Comparison of ENCODE assay signal across 30 cellular contexts in the genomic region with DNA sequence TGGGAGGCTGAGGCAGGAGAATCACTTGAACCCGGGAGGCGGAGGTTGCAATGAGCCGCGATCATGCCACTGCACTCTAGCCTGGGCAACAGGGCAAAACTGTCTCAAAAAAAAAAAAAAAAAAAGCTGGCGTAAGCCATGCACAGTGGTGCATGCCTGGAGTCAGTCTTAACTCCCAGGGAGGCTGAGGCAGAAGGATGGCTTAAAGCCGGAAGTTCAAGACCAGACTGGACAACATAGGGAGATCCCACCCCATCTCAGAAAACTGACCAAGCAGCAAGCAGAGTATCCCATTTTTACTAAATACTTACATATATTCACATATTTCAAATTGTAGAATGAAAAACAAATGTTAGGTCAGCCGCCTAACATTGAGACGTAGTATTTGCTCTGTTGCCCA.
"Had no signal": no experiment of that assay in that cellular context is flagged by ENCODE, and none has a peak within 500 bp of the region (broad histone marks: within the 10 kb centered on the region; RNA-seq: fewer than 3 reads in every experiment).

No MANE protein-coding gene starts in this region.

- H3K4me1 ChIP-seq: parathyroid adenoma had no signal

- H3K27ac ChIP-seq: body of pancreas, parathyroid adenoma, right atrium auricular region, vagina, WERI-Rb-1 had no signal

- ATAC-seq: body of pancreas; stimulated activated memory B cell treated with anti-CD40 and anti-IgM and Interleukin-4, amounts not matched to agents 10 μg/mL and 1 μg/mL and 100 μg/mL, for 72 hours; stimulated activated naive CD8-positive, alpha-beta T cell treated with anti-CD3 and anti-CD28 coated beads, Interleukin-15, amount 100 ng/mL, for 72 hours had no signal

- DNase-seq: activated CD8-positive, alpha-beta memory T cell treated with anti-CD3 and anti-CD28 coated beads, Interleukin-2, amount 50 U/mL, for 48 hours; activated gamma-delta T cell; activated T-cell treated with anti-CD3 and anti-CD28 coated beads, Interleukin-2, amount 50 U/mL, for 24 hours; anterior cingulate cortex; body of pancreas; dorsolateral prefrontal cortex; effector memory CD4-positive, alpha-beta T cell; erythroblast; foreskin fibroblast; head of caudate nucleus; hippocampal formation; immature natural killer cell; left colon; naive B cell; nephron progenitor cell; nucleus accumbens; stimulated activated CD4-positive, alpha-beta T cell treated with anti-CD3 and anti-CD28 coated beads, Interleukin-1b, Interleukin-23, amount 100 ng/mL, for 48 hours; stimulated activated CD4-positive, alpha-beta T cell treated with anti-CD3 and anti-CD28 coated beads, Interleukin-4, amount 100 ng/mL, for 4 hours; stimulated activated CD8-positive, alpha-beta memory T cell treated with anti-CD3 and anti-CD28 coated beads, Interleukin-4, amount 100 ng/mL, for 48 hours; stimulated activated naive CD8-positive, alpha-beta T cell treated with anti-CD3 and anti-CD28 coated beads, Interleukin-15, amount 100 ng/mL, for 72 hours; substantia nigra; T-helper 9 cell; upper lobe of left lung; WERI-Rb-1 had no signal

- H3K4me3 Mint-ChIP-seq: activated naive CD4-positive, alpha-beta T cell treated with anti-CD3 and anti-CD28 coated beads, Interleukin-2, amount 50 U/mL, for 24 hours; activated T-cell treated with anti-CD3 and anti-CD28 coated beads, Interleukin-2, amount 50 U/mL, for 24 hours; immature natural killer cell; nephron progenitor cell; stimulated activated naive CD8-positive, alpha-beta T cell treated with anti-CD3 and anti-CD28 coated beads, Interleukin-15, amount 100 ng/mL, for 72 hours had no signal

- H3K4me3 ChIP-seq: body of pancreas, dorsolateral prefrontal cortex, right atrium auricular region, smooth muscle cell, upper lobe of left lung, vagina had no signal

- H3K27me3 Mint-ChIP-seq: activated naive CD4-positive, alpha-beta T cell treated with anti-CD3 and anti-CD28 coated beads, Interleukin-2, amount 50 U/mL, for 24 hours; activated T-cell treated with anti-CD3 and anti-CD28 coated beads, Interleukin-2, amount 50 U/mL, for 24 hours; naive B cell; stimulated activated memory B cell treated with anti-CD40 and anti-IgM and Interleukin-4, amounts not matched to agents 10 μg/mL and 1 μg/mL and 100 μg/mL, for 72 hours; stimulated activated naive CD8-positive, alpha-beta T cell treated with anti-CD3 and anti-CD28 coated beads, Interleukin-15, amount 100 ng/mL, for 72 hours had no signal

- H3K27me3 ChIP-seq: body of pancreas, dorsolateral prefrontal cortex, right atrium auricular region, upper lobe of left lung, vagina had no signal

- H3K9me3 ChIP-seq: body of pancreas, right atrium auricular region, upper lobe of left lung, vagina had no signal

- H3K27ac Mint-ChIP-seq: activated T-cell treated with anti-CD3 and anti-CD28 coated beads, Interleukin-2, amount 50 U/mL, for 24 hours; nephron progenitor cell; stimulated activated naive CD8-positive, alpha-beta T cell treated with anti-CD3 and anti-CD28 coated beads, Interleukin-15, amount 100 ng/mL, for 72 hours had no signal

- H3K9me3 Mint-ChIP-seq: activated naive CD4-positive, alpha-beta T cell treated with anti-CD3 and anti-CD28 coated beads, Interleukin-2, amount 50 U/mL, for 24 hours; activated T-cell treated with anti-CD3 and anti-CD28 coated beads, Interleukin-2, amount 50 U/mL, for 24 hours; immature natural killer cell; naive B cell; nephron progenitor cell; stimulated activated memory B cell treated with anti-CD40 and anti-IgM and Interleukin-4, amounts not matched to agents 10 μg/mL and 1 μg/mL and 100 μg/mL, for 72 hours; stimulated activated naive CD8-positive, alpha-beta T cell treated with anti-CD3 and anti-CD28 coated beads, Interleukin-15, amount 100 ng/mL, for 72 hours had no signal

- H3K36me3 Mint-ChIP-seq: activated naive CD4-positive, alpha-beta T cell treated with anti-CD3 and anti-CD28 coated beads, Interleukin-2, amount 50 U/mL, for 24 hours; immature natural killer cell had no signal
